ENCODE assay signal across 33 cellular contexts in genomic region chr6:80411486-80411885, GRCh38.
"Had no signal": no experiment of that assay in that cellular context is flagged by ENCODE, and none has a peak within 500 bp of the region (broad histone marks: within the 10 kb centered on the region; RNA-seq: fewer than 3 reads in every experiment).

No MANE protein-coding gene starts in this region.

- DNase-seq: Karpas-422, Kasumi-1, MG63, MM.1S, MV-4-11, NCI-H1048, NCI-H1092, NCI-H1092 treated with DMSO at 0.1 percent for 48 hours, NCI-H1105, NCI-H1105 treated with DMSO at 0.1 percent for 48 hours, NCI-H1417, NCI-H1417 treated with DMSO at 0.1 percent for 48 hours, NCI-H1436, NCI-H1436 treated with DMSO at 0.1 percent for 48 hours, NCI-H146, NCI-H1694, NCI-H1694 treated with DMSO at 0.1 percent for 48 hours, NCI-H187, NCI-H187 treated with DMSO at 0.1 percent for 48 hours, NCI-H1930, NCI-H2029, NCI-H2029 treated with DMSO at 0.1 percent for 48 hours, NCI-H2081, NCI-H2081 treated with DMSO at 0.1 percent for 48 hours, NCI-H2107, NCI-H2171, NCI-H2171 treated with DMSO at 0.1 percent for 48 hours, NCI-H2227 treated with DMSO at 0.1 percent for 48 hours, NCI-H226, NCI-H345, NCI-H446, NCI-H446 treated with DMSO at 0.1 percent for 48 hours, NCI-H510A had no signal
